Comparison of ENCODE assay signal across 1 cellular context in the genomic region with DNA sequence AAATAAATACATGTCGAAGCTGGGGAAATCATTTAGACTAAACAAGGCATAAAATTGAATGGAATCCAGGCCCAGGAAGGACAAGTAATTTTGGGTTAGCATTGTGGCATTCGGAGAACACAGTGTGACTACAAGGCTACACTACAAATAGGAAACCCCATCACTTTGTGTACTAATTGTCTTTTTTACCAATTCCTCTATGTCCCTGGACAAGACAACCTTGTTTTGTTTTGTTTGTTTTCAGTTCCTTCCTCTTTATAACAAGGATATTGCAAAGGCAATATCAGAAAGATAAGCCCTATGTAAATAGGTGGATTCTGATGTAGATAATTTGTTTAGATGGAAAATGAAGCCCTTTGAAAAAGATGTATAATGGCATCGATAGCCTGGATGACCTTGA.
TF ChIP-seq lines count a peak whose summit lies in the region.

No MANE protein-coding gene starts in this region.

TF ChIP-seq in K562, 482 proteins besides CTCF, POLR2A, EP300 and RAD21 (continued from another document):
- TF ChIP-seq, protein P1, sequence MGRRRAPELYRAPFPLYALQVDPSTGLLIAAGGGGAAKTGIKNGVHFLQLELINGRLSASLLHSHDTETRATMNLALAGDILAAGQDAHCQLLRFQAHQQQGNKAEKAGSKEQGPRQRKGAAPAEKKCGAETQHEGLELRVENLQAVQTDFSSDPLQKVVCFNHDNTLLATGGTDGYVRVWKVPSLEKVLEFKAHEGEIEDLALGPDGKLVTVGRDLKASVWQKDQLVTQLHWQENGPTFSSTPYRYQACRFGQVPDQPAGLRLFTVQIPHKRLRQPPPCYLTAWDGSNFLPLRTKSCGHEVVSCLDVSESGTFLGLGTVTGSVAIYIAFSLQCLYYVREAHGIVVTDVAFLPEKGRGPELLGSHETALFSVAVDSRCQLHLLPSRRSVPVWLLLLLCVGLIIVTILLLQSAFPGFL (CRISPR knock-in tag; IDR thresholded peaks at IDR 0.05): no peak
- TF ChIP-seq GTF2E2 (tag; IDR thresholded peaks at IDR 0.05) (peak; percentile 9; the same call in 1 of the 2 replicates), PHF8 (IDR thresholded peaks at IDR 0.05; ENCODE audit: borderline replicate concordance, low read length) (no peak)
